Comparison of ENCODE assay signal across 8 cellular contexts in genomic region chr10:110567201-110568054, GRCh38.
DNase-seq lines count a peak whose midpoint lies in the region; ATAC-seq and TF ChIP-seq lines count a peak whose summit lies in the region.

Gene SMC3, plus strand, starts transcription at chr10:110567695. Its CDS starts 122 bp downstream, at chr10:110567817.

- DNase-seq in AG09309 (ENCODE audit: low read depth): peak; percentile 82
- peak; percentile 88 to 93 for DNase-seq in NCI-H446 (lab: John Stamatoyannopoulos, UW)
- DNase-seq in activated CD4-positive, CD25-positive, alpha-beta regulatory T cell treated with anti-CD3 and anti-CD28 coated beads, Interleukin-2, amount 50 U/mL, for 72 hours: peak; percentile 92
- peak; percentile 20 to 91 for DNase-seq in cerebellar nuclear complex (lab: John Stamatoyannopoulos, UW)
- DNase-seq in islet precursor cell: peak; percentile 99
- peak; percentile 85 to 91 (median 91) for DNase-seq in stimulated activated CD4-positive, alpha-beta T cell treated with anti-CD3 and anti-CD28 coated beads, Interleukin-12 subunit alpha, Interleukin-12 subunit beta, amount 100 ng/mL, for 48 hours (ENCODE audit: low read depth in 2 of 3, low spot score in 1 of 3)

- peak; percentile 13 for TF ChIP-seq CTCF in AG09309 (IDR thresholded peaks at IDR 0.05; ENCODE audit: control insufficient read depth, insufficient read depth, low read depth, low read length, missing control alignments)

- H3K4me3 ChIP-seq in AG09309 (ENCODE audit: control insufficient read depth, low read depth, low read length): peak within 1 kb of the TSS; percentile 60

- ATAC-seq in GM19025 (IDR thresholded peaks at IDR 0.05; ENCODE audit: low read depth, unreplicated experiment) (peak; percentile 76), HG03342 (IDR thresholded peaks at IDR 0.05; ENCODE audit: unreplicated experiment) (peak; percentile 86)

Comparison
In these comparisons a context has a peak if more than half of its experiments do, and no peak if none do; other contexts are left out.
1. Peak in every context shown above with its lines: DNase-seq, ATAC-seq and H3K4me3 ChIP-seq.